In genomic region chr15:94206463-94207167, GRCh38 we compare ENCODE assay signal across 10 cellular contexts. TPM values are rescaled to one million over a fixed set of nuclear protein-coding genes. Genes with fewer than 3 reads are reported as not detected.
DNase-seq lines count a peak whose midpoint lies in the region; ATAC-seq and TF ChIP-seq lines count a peak whose summit lies in the region.
"Had no signal": no experiment of that assay in that cellular context is flagged by ENCODE, and none has a peak within 500 bp of the region (broad histone marks: within the 10 kb centered on the region; RNA-seq: fewer than 3 reads in every experiment).

No MANE protein-coding gene starts in this region.

- TF ChIP-seq CTCF in DND-41 (IDR thresholded peaks at IDR 0.05; ENCODE audit: borderline replicate concordance, extremely low read depth, low read length, poor library complexity, severe bottlenecking): no peak
- TF ChIP-seq CTCF in GM13976 (IDR thresholded peaks at IDR 0.05; ENCODE audit: borderline replicate concordance, control extremely low read depth, extremely low read depth, insufficient read depth, missing control alignments): no peak

- H3K36me3 ChIP-seq in DND-41 (ENCODE audit: insufficient read depth, low read length): no peaks in the 10 kb centered on the region
- no peaks in the 10 kb centered on the region for H3K36me3 ChIP-seq in naive thymus-derived CD4-positive, alpha-beta T cell (ENCODE audit: control insufficient read depth in 2 of 3, insufficient read depth in 3 of 3, low read length in 3 of 3)
- H3K36me3 ChIP-seq: heart left ventricle had no signal

- no peaks in the 10 kb centered on the region for H3K27me3 ChIP-seq in DND-41 (ENCODE audit: insufficient read depth, low read length, poor library complexity)
- no peaks in the 10 kb centered on the region for H3K27me3 ChIP-seq in naive thymus-derived CD4-positive, alpha-beta T cell (ENCODE audit: control insufficient read depth in 2 of 2, insufficient read depth in 2 of 2, low read length in 2 of 2)

- POLR2A ChIA-PET in naive thymus-derived CD4-positive, alpha-beta T cell (lab: Charles Lee): no interaction called here

- intact Hi-C loops in naive thymus-derived CD4-positive, alpha-beta T cell (cut with micrococcal nuclease): loop anchor here in 1 of 2 donors (1.0 to 2.0 kb wide), 3 partner anchors 23 to 118 kb away; no protein-coding TSS in a partner anchor

- H3K4me3 ChIP-seq in DND-41 (ENCODE audit: low read depth in 1 of 2, low read length in 2 of 2): peak overlapping the region in 1 of 2 experiments; percentile 25; a peak in 1 of 4 replicates
- H3K4me3 ChIP-seq in naive thymus-derived CD4-positive, alpha-beta T cell (ENCODE audit: low read length): no peak overlapping the region

- peaks cover 17% of the 10 kb centered on the region for H3K27me3 Mint-ChIP-seq in activated T-cell treated with anti-CD3 and anti-CD28 coated beads, Interleukin-2, amount 50 U/mL, for 4 hours (ENCODE audit: low read depth)
- H3K27me3 Mint-ChIP-seq in naive thymus-derived CD4-positive, alpha-beta T cell: peaks cover 10 to 38% (median 31%) of the 10 kb centered on the region in 5 donors

- H3K9ac ChIP-seq in DND-41 (ENCODE audit: low read depth, low read length): peak overlapping the region; percentile 43

- H3K79me2 ChIP-seq in DND-41 (ENCODE audit: insufficient read depth, low read length): no peaks in the 10 kb centered on the region

- H3K27ac ChIP-seq in DND-41 (ENCODE audit: low read length): peak overlapping the region; percentile 87
- no peak overlapping the region for H3K27ac ChIP-seq in naive thymus-derived CD4-positive, alpha-beta T cell (ENCODE audit: low read depth, low read length)
- H3K27ac ChIP-seq: heart left ventricle had no signal

- CTCF ChIA-PET in naive thymus-derived CD4-positive, alpha-beta T cell (lab: Charles Lee): no interaction called here

- no peaks in the 10 kb centered on the region for H3K36me3 Mint-ChIP-seq in activated T-cell treated with anti-CD3 and anti-CD28 coated beads, Interleukin-2, amount 50 U/mL, for 4 hours (ENCODE audit: insufficient read depth)
- H3K36me3 Mint-ChIP-seq in naive thymus-derived CD4-positive, alpha-beta T cell: peaks cover 0 to 13% (median 0%) of the 10 kb centered on the region in 5 donors

- H3K4me3 Mint-ChIP-seq in activated T-cell treated with anti-CD3 and anti-CD28 coated beads, Interleukin-2, amount 50 U/mL, for 4 hours: peak overlapping the region; percentile 42
- peak overlapping the region in 8 of 10 donors; percentile 4 to 82 (median 41) for H3K4me3 Mint-ChIP-seq in naive thymus-derived CD4-positive, alpha-beta T cell

- H3K9me3 ChIP-seq in DND-41 (ENCODE audit: insufficient read depth, low read length, severe bottlenecking): no peaks in the 10 kb centered on the region
- H3K9me3 ChIP-seq in naive thymus-derived CD4-positive, alpha-beta T cell (ENCODE audit: control insufficient read depth in 2 of 3, low read length in 3 of 3): no peaks in the 10 kb centered on the region
- H3K9me3 ChIP-seq: heart left ventricle had no signal

- DNase-seq in DND-41 (peak; percentile 78), GM13976 (ENCODE audit: low spot score) (no peak), HT-29 (ENCODE audit: low spot score) (no peak)
- no peak for DNase-seq in activated T-cell treated with anti-CD3 and anti-CD28 coated beads, Interleukin-2, amount 50 U/mL, for 4 hours
- DNase-seq in naive thymus-derived CD4-positive, alpha-beta T cell: peak in 2 of 9 donors; percentile 2 to 44
- DNase-seq: heart left ventricle had no signal

- peaks cover 15% of the 10 kb centered on the region for H3K4me1 Mint-ChIP-seq in activated T-cell treated with anti-CD3 and anti-CD28 coated beads, Interleukin-2, amount 50 U/mL, for 4 hours (ENCODE audit: low read depth)
- peaks cover 6 to 37% (median 12%) of the 10 kb centered on the region in 7 donors for H3K4me1 Mint-ChIP-seq in naive thymus-derived CD4-positive, alpha-beta T cell

- ATAC-seq in DND-41 (ENCODE audit: insufficient read depth, low read depth) (peak; percentile 96), HG03354 (IDR thresholded peaks at IDR 0.05; ENCODE audit: poor library complexity, severe bottlenecking, unreplicated experiment) (peak; percentile 65), HG02973 (IDR thresholded peaks at IDR 0.05; ENCODE audit: unreplicated experiment) (no peak), HG03175 (IDR thresholded peaks at IDR 0.05; ENCODE audit: unreplicated experiment) (no peak)
- peak; percentile 95 to 96 for ATAC-seq in activated T-cell treated with anti-CD3 and anti-CD28 coated beads, Interleukin-2, amount 50 U/mL, for 4 hours
- peak; percentile 89 for ATAC-seq in naive thymus-derived CD4-positive, alpha-beta T cell
- ATAC-seq: HCT116 had no signal

- H3K4me2 ChIP-seq in DND-41 (ENCODE audit: insufficient read depth, low read length): peak overlapping the region; percentile 43

- H2AFZ ChIP-seq in DND-41 (ENCODE audit: low read depth, low read length): peak overlapping the region; percentile 28

- H3K4me1 ChIP-seq in DND-41 (ENCODE audit: insufficient read depth, low read length): peaks cover 35% of the 10 kb centered on the region
- no peaks in the 10 kb centered on the region for H3K4me1 ChIP-seq in naive thymus-derived CD4-positive, alpha-beta T cell (ENCODE audit: control insufficient read depth in 2 of 2, insufficient read depth in 2 of 2, low read length in 2 of 2)
- H3K4me1 ChIP-seq: heart left ventricle had no signal

- H4K20me1 ChIP-seq in DND-41 (ENCODE audit: insufficient read depth, low read length): no peaks in the 10 kb centered on the region

- in situ Hi-C loops in GM13976 (cut with MboI; ENCODE audit: low sequenced_read_pairs, unreplicated experiment): no loop called here

- peak overlapping the region in 1 of 9 donors; percentile 86 for H3K27ac Mint-ChIP-seq in naive thymus-derived CD4-positive, alpha-beta T cell

- no peaks in the 10 kb centered on the region for H3K9me3 Mint-ChIP-seq in activated T-cell treated with anti-CD3 and anti-CD28 coated beads, Interleukin-2, amount 50 U/mL, for 4 hours
- peaks cover 0 to 9% (median 0%) of the 10 kb centered on the region in 11 donors for H3K9me3 Mint-ChIP-seq in naive thymus-derived CD4-positive, alpha-beta T cell

RNA-seq across cellular contexts. Expression of gene MCTP2, which starts 24.7 kb away (rescaled TPM):
- total RNA-seq in activated T-cell treated with anti-CD3 and anti-CD28 coated beads, Interleukin-2, amount 50 U/mL, for 4 hours: 10 to 100 TPM in 2 of 3 donors, 1 to 10 TPM in 1; 9.5 to 18.1 (median 14.2) TPM
- 10 to 100 TPM; 13.8 to 44.5 (median 17.8) TPM for total RNA-seq in naive thymus-derived CD4-positive, alpha-beta T cell
- polyA plus RNA-seq in naive thymus-derived CD4-positive, alpha-beta T cell: 1 to 10 TPM; 1.9 to 4.8 TPM
- 16.1 and 20.0 TPM in 2 replicates for total RNA-seq in HT-29 (2014; rRNA removed; shearing (Covaris generic))

Comparison
In these comparisons a context has a peak if more than half of its experiments do, and no peak if none do; other contexts are left out.
1. ATAC-seq: peak in DND-41 (single experiment), HG03354 (single experiment), activated T-cell treated with anti-CD3 and anti-CD28 coated beads, Interleukin-2, amount 50 U/mL, for 4 hours (2 of 2) and naive thymus-derived CD4-positive, alpha-beta T cell (single experiment); none in HG02973 (single experiment) and HG03175 (single experiment).